In the genomic region with DNA sequence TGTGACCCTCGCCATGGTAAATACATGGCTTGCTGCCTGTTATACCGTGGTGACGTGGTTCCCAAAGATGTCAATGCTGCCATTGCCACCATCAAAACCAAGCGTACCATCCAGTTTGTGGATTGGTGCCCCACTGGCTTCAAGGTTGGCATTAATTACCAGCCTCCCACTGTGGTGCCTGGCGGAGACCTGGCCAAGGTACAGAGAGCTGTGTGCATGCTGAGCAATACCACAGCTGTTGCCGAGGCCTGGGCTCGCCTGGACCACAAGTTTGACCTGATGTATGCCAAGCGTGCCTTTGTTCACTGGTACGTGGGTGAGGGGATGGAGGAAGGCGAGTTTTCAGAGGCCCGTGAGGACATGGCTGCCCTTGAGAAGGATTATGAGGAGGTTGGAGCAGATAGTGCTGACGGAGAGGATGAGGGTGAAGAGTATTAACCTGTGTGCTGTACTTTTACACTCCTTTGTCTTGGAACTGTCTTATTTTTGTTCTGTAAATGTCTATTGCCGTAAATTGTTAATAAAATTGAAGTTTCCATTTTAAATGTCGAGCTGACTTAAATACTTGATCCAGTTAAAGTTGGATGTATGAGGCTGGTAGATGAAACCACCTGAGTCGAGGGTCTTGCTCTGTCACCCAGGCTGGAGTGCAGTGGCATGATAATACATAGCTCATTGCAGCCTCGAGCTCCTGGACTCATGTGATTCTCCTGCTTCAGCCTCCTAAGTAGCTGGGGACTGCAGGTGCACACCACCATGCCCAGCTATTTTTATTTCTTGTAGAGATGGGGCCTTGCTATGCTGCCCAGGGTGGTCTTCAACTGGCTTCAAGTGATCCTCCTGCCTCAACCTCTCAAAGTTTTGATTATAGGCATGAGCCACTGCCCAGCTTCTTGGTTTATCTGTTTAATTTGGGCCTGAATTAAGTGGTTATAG, we compare ENCODE assay signal across 3 cellular contexts.
TF ChIP-seq lines count a peak whose summit lies in the region.

No MANE protein-coding gene starts in this region.

TF ChIP-seq in A549, 52 proteins besides CTCF, POLR2A, EP300 and RAD21:
- TF ChIP-seq KDM1A (IDR thresholded peaks at IDR 0.05; ENCODE audit: low read depth) (no peak), TFCP2L1 (CRISPR knock-in tag; IDR thresholded peaks at IDR 0.05) (0 out of 2 replicates have a peak, but pooled peaks have one; percentile 33)
- TF ChIP-seq, protein P1, sequence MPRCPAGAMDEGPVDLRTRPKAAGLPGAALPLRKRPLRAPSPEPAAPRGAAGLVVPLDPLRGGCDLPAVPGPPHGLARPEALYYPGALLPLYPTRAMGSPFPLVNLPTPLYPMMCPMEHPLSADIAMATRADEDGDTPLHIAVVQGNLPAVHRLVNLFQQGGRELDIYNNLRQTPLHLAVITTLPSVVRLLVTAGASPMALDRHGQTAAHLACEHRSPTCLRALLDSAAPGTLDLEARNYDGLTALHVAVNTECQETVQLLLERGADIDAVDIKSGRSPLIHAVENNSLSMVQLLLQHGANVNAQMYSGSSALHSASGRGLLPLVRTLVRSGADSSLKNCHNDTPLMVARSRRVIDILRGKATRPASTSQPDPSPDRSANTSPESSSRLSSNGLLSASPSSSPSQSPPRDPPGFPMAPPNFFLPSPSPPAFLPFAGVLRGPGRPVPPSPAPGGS (IDR thresholded peaks at IDR 0.05) = 0 out of 3 replicates have a peak, but pooled peaks have one; percentile 1
- TF ChIP-seq, protein P2, sequence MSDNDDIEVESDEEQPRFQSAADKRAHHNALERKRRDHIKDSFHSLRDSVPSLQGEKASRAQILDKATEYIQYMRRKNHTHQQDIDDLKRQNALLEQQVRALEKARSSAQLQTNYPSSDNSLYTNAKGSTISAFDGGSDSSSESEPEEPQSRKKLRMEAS (IDR thresholded peaks at IDR 0.05) = 0 out of 2 replicates have a peak, but pooled peaks have one; percentile 12
TF ChIP-seq in A549: peak in this region for 3.

TF ChIP-seq in HCT116, 20 proteins besides CTCF, POLR2A, EP300 and RAD21:
- TF ChIP-seq SRF (IDR thresholded peaks at IDR 0.05; ENCODE audit: low read depth) (no peak), POLR2AphosphoS5 (IDR thresholded peaks at IDR 0.05; ENCODE audit: low read depth, low read length) (peak; percentile 42; the same call in 1 of the 2 replicates), CBX3 (IDR thresholded peaks at IDR 0.05; ENCODE audit: low read depth) (no peak), SIN3A (IDR thresholded peaks at IDR 0.05; ENCODE audit: low read depth) (peak; percentile 12; the same call in 1 of the 2 replicates)
- TF ChIP-seq, protein P3, sequence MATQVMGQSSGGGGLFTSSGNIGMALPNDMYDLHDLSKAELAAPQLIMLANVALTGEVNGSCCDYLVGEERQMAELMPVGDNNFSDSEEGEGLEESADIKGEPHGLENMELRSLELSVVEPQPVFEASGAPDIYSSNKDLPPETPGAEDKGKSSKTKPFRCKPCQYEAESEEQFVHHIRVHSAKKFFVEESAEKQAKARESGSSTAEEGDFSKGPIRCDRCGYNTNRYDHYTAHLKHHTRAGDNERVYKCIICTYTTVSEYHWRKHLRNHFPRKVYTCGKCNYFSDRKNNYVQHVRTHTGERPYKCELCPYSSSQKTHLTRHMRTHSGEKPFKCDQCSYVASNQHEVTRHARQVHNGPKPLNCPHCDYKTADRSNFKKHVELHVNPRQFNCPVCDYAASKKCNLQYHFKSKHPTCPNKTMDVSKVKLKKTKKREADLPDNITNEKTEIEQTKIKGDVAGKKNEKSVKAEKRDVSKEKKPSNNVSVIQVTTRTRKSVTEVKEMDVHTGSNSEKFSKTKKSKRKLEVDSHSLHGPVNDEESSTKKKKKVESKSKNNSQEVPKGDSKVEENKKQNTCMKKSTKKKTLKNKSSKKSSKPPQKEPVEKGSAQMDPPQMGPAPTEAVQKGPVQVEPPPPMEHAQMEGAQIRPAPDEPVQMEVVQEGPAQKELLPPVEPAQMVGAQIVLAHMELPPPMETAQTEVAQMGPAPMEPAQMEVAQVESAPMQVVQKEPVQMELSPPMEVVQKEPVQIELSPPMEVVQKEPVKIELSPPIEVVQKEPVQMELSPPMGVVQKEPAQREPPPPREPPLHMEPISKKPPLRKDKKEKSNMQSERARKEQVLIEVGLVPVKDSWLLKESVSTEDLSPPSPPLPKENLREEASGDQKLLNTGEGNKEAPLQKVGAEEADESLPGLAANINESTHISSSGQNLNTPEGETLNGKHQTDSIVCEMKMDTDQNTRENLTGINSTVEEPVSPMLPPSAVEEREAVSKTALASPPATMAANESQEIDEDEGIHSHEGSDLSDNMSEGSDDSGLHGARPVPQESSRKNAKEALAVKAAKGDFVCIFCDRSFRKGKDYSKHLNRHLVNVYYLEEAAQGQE (IDR thresholded peaks at IDR 0.05; ENCODE audit: low read depth) = no peak

TF ChIP-seq in GM12878, 131 proteins besides CTCF, POLR2A, EP300 and RAD21:
- TF ChIP-seq, protein P4, sequence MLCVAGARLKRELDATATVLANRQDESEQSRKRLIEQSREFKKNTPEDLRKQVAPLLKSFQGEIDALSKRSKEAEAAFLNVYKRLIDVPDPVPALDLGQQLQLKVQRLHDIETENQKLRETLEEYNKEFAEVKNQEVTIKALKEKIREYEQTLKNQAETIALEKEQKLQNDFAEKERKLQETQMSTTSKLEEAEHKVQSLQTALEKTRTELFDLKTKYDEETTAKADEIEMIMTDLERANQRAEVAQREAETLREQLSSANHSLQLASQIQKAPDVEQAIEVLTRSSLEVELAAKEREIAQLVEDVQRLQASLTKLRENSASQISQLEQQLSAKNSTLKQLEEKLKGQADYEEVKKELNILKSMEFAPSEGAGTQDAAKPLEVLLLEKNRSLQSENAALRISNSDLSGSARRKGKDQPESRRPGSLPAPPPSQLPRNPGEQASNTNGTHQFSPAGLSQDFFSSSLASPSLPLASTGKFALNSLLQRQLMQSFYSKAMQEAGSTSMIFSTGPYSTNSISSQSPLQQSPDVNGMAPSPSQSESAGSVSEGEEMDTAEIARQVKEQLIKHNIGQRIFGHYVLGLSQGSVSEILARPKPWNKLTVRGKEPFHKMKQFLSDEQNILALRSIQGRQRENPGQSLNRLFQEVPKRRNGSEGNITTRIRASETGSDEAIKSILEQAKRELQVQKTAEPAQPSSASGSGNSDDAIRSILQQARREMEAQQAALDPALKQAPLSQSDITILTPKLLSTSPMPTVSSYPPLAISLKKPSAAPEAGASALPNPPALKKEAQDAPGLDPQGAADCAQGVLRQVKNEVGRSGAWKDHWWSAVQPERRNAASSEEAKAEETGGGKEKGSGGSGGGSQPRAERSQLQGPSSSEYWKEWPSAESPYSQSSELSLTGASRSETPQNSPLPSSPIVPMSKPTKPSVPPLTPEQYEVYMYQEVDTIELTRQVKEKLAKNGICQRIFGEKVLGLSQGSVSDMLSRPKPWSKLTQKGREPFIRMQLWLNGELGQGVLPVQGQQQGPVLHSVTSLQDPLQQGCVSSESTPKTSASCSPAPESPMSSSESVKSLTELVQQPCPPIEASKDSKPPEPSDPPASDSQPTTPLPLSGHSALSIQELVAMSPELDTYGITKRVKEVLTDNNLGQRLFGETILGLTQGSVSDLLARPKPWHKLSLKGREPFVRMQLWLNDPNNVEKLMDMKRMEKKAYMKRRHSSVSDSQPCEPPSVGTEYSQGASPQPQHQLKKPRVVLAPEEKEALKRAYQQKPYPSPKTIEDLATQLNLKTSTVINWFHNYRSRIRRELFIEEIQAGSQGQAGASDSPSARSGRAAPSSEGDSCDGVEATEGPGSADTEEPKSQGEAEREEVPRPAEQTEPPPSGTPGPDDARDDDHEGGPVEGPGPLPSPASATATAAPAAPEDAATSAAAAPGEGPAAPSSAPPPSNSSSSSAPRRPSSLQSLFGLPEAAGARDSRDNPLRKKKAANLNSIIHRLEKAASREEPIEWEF (IDR thresholded peaks at IDR 0.05; ENCODE audit: insufficient replicate concordance, low read depth, low read length) = no peak
- TF ChIP-seq EED (IDR thresholded peaks at IDR 0.05; ENCODE audit: low read depth) = no peak
- no peak for TF ChIP-seq TCF3 (IDR thresholded peaks at IDR 0.05; ENCODE audit: borderline replicate concordance, insufficient read depth, low read depth, low read length)
- TF ChIP-seq POLR2AphosphoS5 (IDR thresholded peaks at IDR 0.05; ENCODE audit: low read length) = peak; percentile 52; the same call in 1 of the 2 replicates
- TF ChIP-seq, protein P1 (IDR thresholded peaks at IDR 0.05; ENCODE audit: borderline replicate concordance, insufficient read depth, low read depth, low read length, poor library complexity, severe bottlenecking) = no peak
- TF ChIP-seq ETV6 (conservative IDR thresholded peaks at IDR 0.05 in 1 of 2, IDR thresholded peaks at IDR 0.05 in 1 of 2; ENCODE audit: borderline replicate concordance in 1 of 2, low read depth in 1 of 2) = no peak
- TF ChIP-seq FOXK2 (IDR thresholded peaks at IDR 0.05) = no peak
- 0 out of 2 replicates have a peak, but pooled peaks have one; percentile 45 for TF ChIP-seq POLR2AphosphoS2 (IDR thresholded peaks at IDR 0.05; ENCODE audit: low read depth, low read length)
- no peak for TF ChIP-seq FOS (IDR thresholded peaks at IDR 0.05; ENCODE audit: borderline replicate concordance, extremely low read depth, insufficient read length)
- TF ChIP-seq IKZF2 (IDR thresholded peaks at IDR 0.05) = no peak
- TF ChIP-seq CHD2 (IDR thresholded peaks at IDR 0.05; ENCODE audit: borderline replicate concordance, low read depth, low read length) = no peak
- no peak for TF ChIP-seq NFIC (IDR thresholded peaks at IDR 0.05; ENCODE audit: low read depth, low read length)
- TF ChIP-seq YBX1 (IDR thresholded peaks at IDR 0.05) = no peak
